Comparison of ENCODE assay signal across 26 cellular contexts in genomic region chr11:122538060-122538459, GRCh38.
"Had no signal": no experiment of that assay in that cellular context is flagged by ENCODE, and none has a peak within 500 bp of the region (broad histone marks: within the 10 kb centered on the region; RNA-seq: fewer than 3 reads in every experiment).

No MANE protein-coding gene starts in this region.

- H3K36me3 ChIP-seq: ovary, right lobe of liver, sigmoid colon, stomach, thoracic aorta, thyroid gland, tibial nerve, upper lobe of left lung, vagina had no signal

- H3K27me3 ChIP-seq: neural progenitor cell, ovary, right lobe of liver, sigmoid colon, thyroid gland, tibial nerve, upper lobe of left lung, vagina had no signal

- ATAC-seq: natural killer cell; psoas muscle; right cardiac atrium; right lobe of liver; stimulated activated effector memory CD8-positive, alpha-beta T cell treated with anti-CD3 and anti-CD28 coated beads, Interleukin-12 subunit alpha, Interleukin-12 subunit beta, amount 100 ng/mL, for 72 hours; stimulated activated naive B cell treated with anti-CD40 and anti-IgM and Interleukin-4, amounts not matched to agents 10 μg/mL and 1 μg/mL and 100 μg/mL, for 72 hours had no signal

- H3K79me2 ChIP-seq: parathyroid adenoma had no signal

- H3K9ac ChIP-seq: neural progenitor cell, parathyroid adenoma had no signal

- H3K4me2 ChIP-seq: neural progenitor cell had no signal

- H3K9me3 ChIP-seq: ovary, thyroid gland had no signal

- DNase-seq: natural killer cell; occipital lobe; ovary; posterior cingulate gyrus; psoas muscle; right cardiac atrium; right lobe of liver; sigmoid colon; small intestine; stimulated activated CD4-positive, alpha-beta T cell treated with anti-CD3 and anti-CD28 coated beads, Interleukin-15, amount 100 ng/mL, for 24 hours; stimulated activated CD4-positive, alpha-beta T cell treated with anti-CD3 and anti-CD28 coated beads, Interleukin-2, amount 100 ng/mL, for 24 hours; stimulated activated CD4-positive, alpha-beta T cell treated with anti-CD3 and anti-CD28 coated beads, Interleukin-2, amount 100 ng/mL, for 48 hours; stimulated activated CD4-positive, alpha-beta T cell treated with anti-CD3 and anti-CD28 coated beads, Interleukin-4, amount 100 ng/mL, for 24 hours; stimulated activated naive B cell treated with anti-CD40 and anti-IgM and Interleukin-4, amounts not matched to agents 10 μg/mL and 1 μg/mL and 100 μg/mL, for 72 hours; stimulated activated naive CD4-positive, alpha-beta T cell treated with Interleukin-2 at 50 U/mL for 16 hours; stomach; thyroid gland; trophoblast cell; upper lobe of left lung had no signal

- H2AFZ ChIP-seq: neural progenitor cell, parathyroid adenoma had no signal

- H3K4me3 ChIP-seq: neural progenitor cell, ovary, psoas muscle, right lobe of liver, sigmoid colon, stomach, thoracic aorta, thyroid gland, tibial nerve, upper lobe of left lung, vagina had no signal

- H3K4me1 ChIP-seq: neural progenitor cell, parathyroid adenoma, psoas muscle, right lobe of liver, sigmoid colon, stomach, thyroid gland, tibial nerve, upper lobe of left lung, vagina had no signal

- H3K27ac ChIP-seq: neural progenitor cell, ovary, parathyroid adenoma, psoas muscle, right lobe of liver, sigmoid colon, stomach, thoracic aorta, thyroid gland, tibial nerve, upper lobe of left lung, vagina had no signal

- FAIRE-seq: small intestine, urothelium cell line had no signal
